10 cellular contexts compared by ENCODE assay signal in the genomic region with DNA sequence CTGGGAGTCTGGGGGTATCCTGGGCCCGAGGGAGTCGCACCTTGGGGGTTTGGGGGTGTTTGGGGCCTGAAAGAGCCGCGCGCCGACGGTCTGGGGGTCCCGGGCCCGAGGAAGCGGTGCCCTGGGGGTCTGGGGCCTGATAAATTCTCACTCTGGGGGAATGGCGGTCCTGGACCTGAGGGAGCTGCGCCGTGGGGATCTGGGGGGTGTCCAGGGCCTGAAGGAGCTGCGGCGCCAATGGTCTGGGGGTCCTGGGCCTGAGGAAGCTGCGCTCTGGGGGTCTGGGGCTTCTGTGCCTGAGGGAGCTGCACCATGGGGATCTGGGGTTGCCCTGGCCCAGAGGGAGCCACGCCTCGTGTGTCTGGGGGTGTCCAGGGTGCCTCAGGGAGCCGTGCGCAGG. TPM values are rescaled to one million over a fixed set of nuclear protein-coding genes. Genes with fewer than 3 reads are reported as not detected.
DNase-seq lines count a peak whose midpoint lies in the region; ATAC-seq and TF ChIP-seq lines count a peak whose summit lies in the region.
"Had no signal": no experiment of that assay in that cellular context is flagged by ENCODE, and none has a peak within 500 bp of the region (broad histone marks: within the 10 kb centered on the region; RNA-seq: fewer than 3 reads in every experiment).

No MANE protein-coding gene starts in this region.

- no peaks in the 10 kb centered on the region for H3K27me3 ChIP-seq in dorsolateral prefrontal cortex

- H3K27me3 Mint-ChIP-seq in natural killer cell treated with Interleukin-12 subunit alpha and Interleukin-12 subunit beta and Interleukin-15 and Interleukin-18, amount 100 ng/mL, for 72 hours: no peaks in the 10 kb centered on the region

- peak overlapping the region in 1 of 2 donors; percentile 85 for H3K27ac Mint-ChIP-seq in natural killer cell treated with Interleukin-12 subunit alpha and Interleukin-12 subunit beta and Interleukin-15 and Interleukin-18, amount 100 ng/mL, for 72 hours

- H3K4me1 Mint-ChIP-seq in natural killer cell treated with Interleukin-12 subunit alpha and Interleukin-12 subunit beta and Interleukin-15 and Interleukin-18, amount 100 ng/mL, for 72 hours (ENCODE audit: low read depth in 2 of 2): peaks cover 6 to 23% of the 10 kb centered on the region in 2 donors

- no peak for TF ChIP-seq POLR2A in GM18505 (IDR thresholded peaks at IDR 0.05; ENCODE audit: borderline replicate concordance, extremely low read depth, insufficient read depth, insufficient read length)

- H3K27ac ChIP-seq in dorsolateral prefrontal cortex: peak overlapping the region in 20 of 59 donors; percentile 35 to 92 (median 80)

- H3K36me3 Mint-ChIP-seq in natural killer cell treated with Interleukin-12 subunit alpha and Interleukin-12 subunit beta and Interleukin-15 and Interleukin-18, amount 100 ng/mL, for 72 hours: no peaks in the 10 kb centered on the region

- intact Hi-C loops in dorsolateral prefrontal cortex (cut with DNase I): loop anchor here (5.0 kb wide), 3 partner anchors 101 to 711 kb away; partner anchors contain the start of genes APBA3 (in 1 of the 2), MRPL54 (in 1 of the 2) and YJU2 (in 1 of the 2)

- TF ChIP-seq CTCF in AG10803 (conservative IDR thresholded peaks at IDR 0.05; ENCODE audit: low read length): no peak
- no peak for TF ChIP-seq CTCF in LNCaP clone FGC (IDR thresholded peaks at IDR 0.05; ENCODE audit: control insufficient read depth, extremely low read depth, insufficient read depth)
- TF ChIP-seq CTCF in dorsolateral prefrontal cortex (IDR thresholded peaks at IDR 0.05 in 54 of 56, conservative IDR thresholded peaks at IDR 0.05 in 2 of 56; ENCODE audit: low read depth in 1 of 56, partially characterized antibody in 56 of 56): no peak

- peak overlapping the region; percentile 76 for H3K4me3 Mint-ChIP-seq in natural killer cell treated with Interleukin-12 subunit alpha and Interleukin-12 subunit beta and Interleukin-15 and Interleukin-18, amount 100 ng/mL, for 72 hours

- DNase-seq in AG10803 (ENCODE audit: low read depth): no peak
- no peak for DNase-seq in LNCaP clone FGC (ENCODE audit: low read depth)
- no peak for DNase-seq in dorsolateral prefrontal cortex
- DNase-seq in natural killer cell treated with Interleukin-12 subunit alpha and Interleukin-12 subunit beta and Interleukin-15 and Interleukin-18, amount 100 ng/mL, for 72 hours (ENCODE audit: low spot score): no peak
- DNase-seq in activated CD4-positive, alpha-beta T cell treated with anti-CD3 and anti-CD28 coated beads, Interleukin-2, amount 50 U/mL, for 1 hour: no peak
- DNase-seq in hepatic stellate cell (ENCODE audit: low spot score): no peak
- DNase-seq: central memory CD4-positive, alpha-beta T cell; NCI-H2029 had no signal

- H3K9me3 Mint-ChIP-seq in natural killer cell treated with Interleukin-12 subunit alpha and Interleukin-12 subunit beta and Interleukin-15 and Interleukin-18, amount 100 ng/mL, for 72 hours: no peaks in the 10 kb centered on the region

- H3K4me3 ChIP-seq in AG10803 (ENCODE audit: low read length): peak overlapping the region; percentile 74
- peak overlapping the region; percentile 98 for H3K4me3 ChIP-seq in LNCaP clone FGC (ENCODE audit: low read depth, low read length)
- peak overlapping the region; percentile 65 to 99 (median 90) for H3K4me3 ChIP-seq in dorsolateral prefrontal cortex

- no peak for ATAC-seq in natural killer cell treated with Interleukin-12 subunit alpha and Interleukin-12 subunit beta and Interleukin-15 and Interleukin-18, amount 100 ng/mL, for 72 hours
- ATAC-seq in GM18505 (IDR thresholded peaks at IDR 0.05; ENCODE audit: unreplicated experiment) (no peak), GM18517 (IDR thresholded peaks at IDR 0.05; ENCODE audit: unreplicated experiment) (no peak)

RNA-seq across cellular contexts. Expression of gene HDGFL2, which starts 0.9 kb away (rescaled TPM):
- 10 to 100 TPM; 42.3 to 73.8 (median 56.9) TPM for total RNA-seq in dorsolateral prefrontal cortex
- 10 to 100 TPM; 43.3 to 47.6 TPM for total RNA-seq in natural killer cell treated with Interleukin-12 subunit alpha and Interleukin-12 subunit beta and Interleukin-15 and Interleukin-18, amount 100 ng/mL, for 72 hours

RNA-seq across cellular contexts. Expression of gene UBXN6, which starts 15.4 kb away (rescaled TPM):
- 100 to 1,000 TPM; 110 to 244 (median 164) TPM for total RNA-seq in dorsolateral prefrontal cortex
- 10 to 100 TPM; 56.9 to 63.9 TPM for total RNA-seq in natural killer cell treated with Interleukin-12 subunit alpha and Interleukin-12 subunit beta and Interleukin-15 and Interleukin-18, amount 100 ng/mL, for 72 hours

RNA-seq across cellular contexts. Expression of gene PLIN4, which starts 45.3 kb away (rescaled TPM):
- total RNA-seq in dorsolateral prefrontal cortex: 10 to 100 TPM in 16 of 120 experiments, 1 to 10 TPM in 104; 1.4 to 28.3 (median 6.3) TPM
- not detected for total RNA-seq in natural killer cell treated with Interleukin-12 subunit alpha and Interleukin-12 subunit beta and Interleukin-15 and Interleukin-18, amount 100 ng/mL, for 72 hours
